Comparison of ENCODE assay signal across 8 cellular contexts in genomic region chr4:44342800-44343199, GRCh38.
"Had no signal": no experiment of that assay in that cellular context is flagged by ENCODE, and none has a peak within 500 bp of the region (broad histone marks: within the 10 kb centered on the region; RNA-seq: fewer than 3 reads in every experiment).

No MANE protein-coding gene starts in this region.

- DNase-seq: H9, HCEC 1CT, Karpas-422, KBM-7 had no signal

- H3K27ac ChIP-seq: HL-60, KMS-11 had no signal

- H3K9ac ChIP-seq: KMS-11 had no signal

- ATAC-seq: GM23338, HepG2 had no signal

- H2AFZ ChIP-seq: GM23338 had no signal

- FAIRE-seq: HepG2 had no signal

- H3K4me2 ChIP-seq: GM23338, KMS-11 had no signal

- H3K4me3 ChIP-seq: GM23338 had no signal
